ENCODE assay signal across 22 cellular contexts in the genomic region with DNA sequence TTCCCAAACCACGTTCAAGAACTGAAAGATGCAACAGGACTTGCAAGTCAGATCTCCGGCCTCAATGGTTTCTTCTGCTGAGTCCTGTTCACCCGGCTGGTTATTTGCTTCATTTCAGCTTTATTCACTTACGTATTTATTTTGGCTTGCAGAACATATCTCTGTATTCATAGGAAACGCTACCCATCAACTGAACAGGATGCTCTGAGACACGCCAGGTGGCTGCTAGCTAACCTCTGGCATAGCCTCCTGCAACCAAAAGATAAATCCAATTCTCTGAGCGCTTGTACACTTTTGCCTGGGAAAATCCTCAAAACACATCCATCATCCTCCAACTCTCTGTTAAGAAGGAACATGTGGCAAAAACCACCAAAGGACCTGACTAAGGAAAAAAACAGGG. TPM values are rescaled to one million over a fixed set of nuclear protein-coding genes. Genes with fewer than 3 reads are reported as not detected.
DNase-seq lines count a peak whose midpoint lies in the region; ATAC-seq and TF ChIP-seq lines count a peak whose summit lies in the region.
"Had no signal": no experiment of that assay in that cellular context is flagged by ENCODE, and none has a peak within 500 bp of the region (broad histone marks: within the 10 kb centered on the region; RNA-seq: fewer than 3 reads in every experiment).

No MANE protein-coding gene starts in this region.

- BruUV-seq in MCF 10A (replicated peaks; lab: Mats Ljungman, UMichigan): no TSS peak
- no TSS peak for BruUV-seq in mammary epithelial cell (replicated peaks; lab: Mats Ljungman, UMichigan)

- H3K4me3 ChIP-seq in mammary epithelial cell (replicated peaks in 1 of 3; ENCODE audit: insufficient read depth in 1 of 3, low read depth in 2 of 3, low read length in 3 of 3) (no peak overlapping the region), RWPE2 (ENCODE audit: severe bottlenecking) (no peak overlapping the region)
- H3K4me3 ChIP-seq: A549; BLaER1 treated with 17β-estradiol and CSF1 and Interleukin-3, amounts not matched to agents 10 nM and 100 nM; GM23338 had no signal

- no peaks in the 10 kb centered on the region for H3K9me3 Mint-ChIP-seq in MCF 10A (ENCODE audit: unreplicated experiment)
- H3K9me3 Mint-ChIP-seq: CD4-positive, alpha-beta T cell; CD8-positive, alpha-beta memory T cell; GM23338; H9 had no signal

- CTCF ChIA-PET in MCF 10A (lab: Yijun Ruan, JAX): no interaction called here
- CTCF ChIA-PET in mammary epithelial cell (lab: Charles Lee; ENCODE audit: low non-redundant PET): no interaction called here

- no peaks in the 10 kb centered on the region for H3K27me3 Mint-ChIP-seq in MCF 10A (ENCODE audit: insufficient read depth, unreplicated experiment)
- H3K27me3 Mint-ChIP-seq: CD4-positive, alpha-beta T cell; CD8-positive, alpha-beta memory T cell had no signal

- 100% methylated on average over 7 of the region's 7 CpGs for WGBS in mammary epithelial cell (ENCODE audit: low coverage, missing lambda C conversion rate)

- H3K4me1 ChIP-seq in mammary epithelial cell (ENCODE audit: insufficient read depth, low read length) (peaks cover 34% of the 10 kb centered on the region), RWPE2 (ENCODE audit: insufficient read depth, poor library complexity, severe bottlenecking) (peaks cover 28% of the 10 kb centered on the region)
- H3K4me1 ChIP-seq: BE2C; BLaER1 treated with 17β-estradiol and CSF1 and Interleukin-3, amounts not matched to agents 10 nM and 100 nM had no signal

- H3K36me3 Mint-ChIP-seq in MCF 10A (ENCODE audit: insufficient read depth, unreplicated experiment): peaks cover 28% of the 10 kb centered on the region
- H3K36me3 Mint-ChIP-seq: CD14-positive monocyte had no signal

- peaks cover 95% of the 10 kb centered on the region for H3K79me2 ChIP-seq in mammary epithelial cell (ENCODE audit: insufficient read depth, low read length)

- no peak overlapping the region for H3K27ac ChIP-seq in mammary epithelial cell (ENCODE audit: insufficient read depth, low read depth, low read length)
- peak overlapping the region; percentile 7 for H3K27ac ChIP-seq in RWPE2 (ENCODE audit: poor library complexity, severe bottlenecking)
- peak overlapping the region; percentile 99 for H3K27ac ChIP-seq in epithelial cell of prostate
- H3K27ac ChIP-seq: A549; BLaER1 treated with 17β-estradiol and CSF1 and Interleukin-3, amounts not matched to agents 10 nM and 100 nM had no signal

- peaks cover 17% of the 10 kb centered on the region for H3K4me1 Mint-ChIP-seq in MCF 10A (ENCODE audit: insufficient read depth, unreplicated experiment)
- H3K4me1 Mint-ChIP-seq: CD14-positive monocyte, GM23338, H9 had no signal

- POLR2A ChIA-PET in MCF 10A (lab: Yijun Ruan, JAX): interaction anchor here (0.6 to 1.7 kb wide), 2 partner anchors 24 to 136 kb away, joined by 3 to 4 read pairs; no protein-coding TSS in a partner anchor

- no peak overlapping the region for H2AFZ ChIP-seq in mammary epithelial cell (ENCODE audit: low read depth, low read length)
- H2AFZ ChIP-seq: GM23338 had no signal

- no peak for TF ChIP-seq CTCF in MCF 10A (IDR thresholded peaks at IDR 0.05; ENCODE audit: unreplicated experiment)
- TF ChIP-seq CTCF in mammary epithelial cell (conservative IDR thresholded peaks at IDR 0.05 in 1 of 2, IDR thresholded peaks at IDR 0.05 in 1 of 2; ENCODE audit: extremely low read depth in 1 of 2, insufficient read depth in 1 of 2, low read depth in 1 of 2, low read length in 2 of 2): no peak
- no peak for TF ChIP-seq CTCF in RWPE2 (IDR thresholded peaks at IDR 0.05; ENCODE audit: poor library complexity, severe bottlenecking)

- no peaks in the 10 kb centered on the region for H3K9me3 ChIP-seq in mammary epithelial cell (replicated peaks; ENCODE audit: insufficient read depth, low read length)
- H3K9me3 ChIP-seq in RWPE2 (ENCODE audit: severe bottlenecking): no peaks in the 10 kb centered on the region
- H3K9me3 ChIP-seq: A549; BE2C; BLaER1 treated with 17β-estradiol and CSF1 and Interleukin-3, amounts not matched to agents 10 nM and 100 nM had no signal

- H3K27ac Mint-ChIP-seq in MCF 10A (ENCODE audit: low read depth, unreplicated experiment): peak overlapping the region; percentile 63
- H3K27ac Mint-ChIP-seq: CD4-positive, alpha-beta T cell; CD8-positive, alpha-beta memory T cell; GM23338 had no signal

- H3K4me3 Mint-ChIP-seq in MCF 10A (ENCODE audit: unreplicated experiment): no peak overlapping the region
- H3K4me3 Mint-ChIP-seq: CD14-positive monocyte; CD4-positive, alpha-beta T cell; CD8-positive, alpha-beta memory T cell; GM23338; H9 had no signal

- H3K27me3 ChIP-seq in mammary epithelial cell (ENCODE audit: insufficient read depth, low read length): no peaks in the 10 kb centered on the region
- H3K27me3 ChIP-seq in RWPE2 (ENCODE audit: insufficient read depth, poor library complexity, severe bottlenecking): no peaks in the 10 kb centered on the region
- H3K27me3 ChIP-seq: BLaER1 treated with 17β-estradiol and CSF1 and Interleukin-3, amounts not matched to agents 10 nM and 100 nM had no signal

- no peak overlapping the region for H3K4me2 ChIP-seq in mammary epithelial cell (ENCODE audit: insufficient read depth, low read depth, low read length)
- H3K4me2 ChIP-seq: A549; BLaER1 treated with 17β-estradiol and CSF1 and Interleukin-3, amounts not matched to agents 10 nM and 100 nM; GM23338 had no signal

- in situ Hi-C loops in mammary epithelial cell (cut with MboI; ENCODE audit: low sequenced_read_pairs in 2 of 2): no loop called here

- DNase-seq in MCF 10A (ENCODE audit: unreplicated experiment): no peak
- DNase-seq in mammary epithelial cell: no peak
- DNase-seq in RWPE2 (ENCODE audit: low spot score): no peak
- no peak for DNase-seq in epithelial cell of prostate (ENCODE audit: low read depth, low spot score)
- DNase-seq in kidney tubule cell (ENCODE audit: low spot score): no peak
- DNase-seq in effector CD8-positive, alpha-beta T cell (lab: John Stamatoyannopoulos, UW): no peak
- DNase-seq: 8988T; ACHN; AML-193; BE2C; CD4-positive, alpha-beta T cell; CD8-positive, alpha-beta memory T cell; DMS 273 treated with DMSO at 0.1 percent for 48 hours; DMS53; DMS79 treated with DMSO at 0.1 percent for 48 hours; H9 had no signal

- ATAC-seq in RWPE2 (ENCODE audit: low read depth): no peak
- ATAC-seq in GM19035 (IDR thresholded peaks at IDR 0.05; ENCODE audit: unreplicated experiment): no peak
- ATAC-seq: A549, GM23338, HCT116 had no signal

- H3K36me3 ChIP-seq in mammary epithelial cell (ENCODE audit: insufficient read depth, low read length) (peaks cover 30% of the 10 kb centered on the region), RWPE2 (ENCODE audit: low read depth) (peaks cover 81% of the 10 kb centered on the region)
- H3K36me3 ChIP-seq: BE2C; BLaER1 treated with 17β-estradiol and CSF1 and Interleukin-3, amounts not matched to agents 10 nM and 100 nM had no signal

- no peaks in the 10 kb centered on the region for H4K20me1 ChIP-seq in mammary epithelial cell (ENCODE audit: insufficient read depth, low read length)

- intact Hi-C loops in MCF 10A (cut with micrococcal nuclease): no loop called here
- intact Hi-C loops in mammary epithelial cell (cut with micrococcal nuclease): no loop called here

- dilution Hi-C loops in mammary epithelial cell (cut with HindIII; ENCODE audit: low sequenced_read_pairs): no loop called here

- H3K9ac ChIP-seq in mammary epithelial cell (ENCODE audit: insufficient read depth, low read length): no peak overlapping the region
- H3K9ac ChIP-seq: BLaER1 treated with 17β-estradiol and CSF1 and Interleukin-3, amounts not matched to agents 10 nM and 100 nM had no signal

RNA-seq across cellular contexts. Expression of a gene that starts 17.3 kb away (rescaled TPM):
- total RNA-seq in MCF 10A (2022) (17.2 and 18.6 TPM in 2 replicates), mammary epithelial cell (10 to 100 TPM; 24.3 to 38.9 TPM)
- 17.6 TPM for polyA plus RNA-seq in mammary epithelial cell
- polyA minus RNA-seq in mammary epithelial cell: 67.4 TPM
- polyA plus RNA-seq: CD14-positive monocyte had no signal
